Comparison of ENCODE assay signal across 22 cellular contexts in the genomic region with DNA sequence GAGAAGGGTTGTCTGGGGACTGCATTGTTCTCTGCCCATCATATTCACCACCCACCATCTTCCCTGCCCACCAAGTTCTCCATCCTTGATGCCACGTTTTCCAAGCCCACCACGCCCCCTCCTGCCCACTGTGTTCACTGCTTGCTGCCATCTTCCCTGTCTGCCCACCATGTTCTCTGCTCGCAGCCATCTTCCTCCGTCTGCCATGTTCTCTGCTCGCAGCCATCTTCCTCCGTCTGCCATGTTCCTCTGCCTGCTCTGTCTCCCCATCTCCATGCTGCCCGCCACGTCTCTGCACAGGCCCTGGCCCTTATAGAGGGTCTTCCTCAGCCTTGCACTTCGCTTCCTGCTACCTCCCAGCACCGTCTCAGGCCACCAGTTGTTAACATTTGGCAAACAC.
"Had no signal": no experiment of that assay in that cellular context is flagged by ENCODE, and none has a peak within 500 bp of the region (broad histone marks: within the 10 kb centered on the region; RNA-seq: fewer than 3 reads in every experiment).

No MANE protein-coding gene starts in this region.

- DNase-seq: IMR-90, Kasumi-1, MM.1S, MV-4-11, NCI-H1048, NCI-H1417, NCI-H1436 treated with DMSO at 0.1 percent for 48 hours, NCI-H1694, NCI-H1930, NCI-H2081, NCI-H2107, NCI-H2227 treated with DMSO at 0.1 percent for 48 hours, NCI-H524, NCI-H526 treated with DMSO at 0.1 percent for 48 hours, NCI-H748 treated with DMSO at 0.1 percent for 48 hours, SHP77, SK-N-SH, T-helper 1 cell had no signal

- ATAC-seq: HepG2, Panc1 had no signal

- H3K27ac ChIP-seq: KMS-11, RWPE1 had no signal

- H3K4me2 ChIP-seq: KMS-11, SK-N-SH had no signal

- H3K9me2 ChIP-seq: SK-N-SH had no signal
